24 cellular contexts compared by ENCODE assay signal in the genomic region with DNA sequence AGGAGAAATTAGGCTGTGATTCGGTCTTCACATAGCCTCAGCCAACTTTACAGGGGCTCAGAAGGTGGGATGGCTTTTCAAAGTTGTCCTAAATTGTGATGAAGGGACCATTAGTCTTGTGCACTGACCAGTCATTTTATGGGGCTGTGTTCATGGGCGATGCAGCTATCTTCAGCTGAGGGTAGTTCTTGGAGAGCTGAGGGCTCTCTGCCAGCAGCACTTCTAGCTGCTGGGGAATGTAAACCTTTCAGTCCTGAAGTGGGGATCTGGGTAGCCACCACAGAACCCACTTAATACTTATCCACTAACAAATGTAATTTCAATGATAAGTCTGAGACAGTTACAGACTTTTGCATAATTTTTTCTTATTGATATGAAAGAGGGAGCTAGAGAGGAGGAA.
"Had no signal": no experiment of that assay in that cellular context is flagged by ENCODE, and none has a peak within 500 bp of the region (broad histone marks: within the 10 kb centered on the region; RNA-seq: fewer than 3 reads in every experiment).

No MANE protein-coding gene starts in this region.

- H3K4me3 Mint-ChIP-seq: activated CD4-positive, alpha-beta memory T cell treated with anti-CD3 and anti-CD28 coated beads, Interleukin-2, amount 10 ng/mL, durations not matched to agents 7 days and 5 days; activated CD4-positive, alpha-beta T cell treated with anti-CD3 and anti-CD28 coated beads, Interleukin-2, amount 10 ng/mL, durations not matched to agents 24 days and 14 days; activated T-cell treated with anti-CD3 and anti-CD28 coated beads, Interleukin-2, amount 50 U/mL, for 4 hours; activated T-helper 17 cell treated with anti-CD3 and anti-CD28 coated beads, Interleukin-2, amount 50 U/mL, for 72 hours; brain; effector memory CD8-positive, alpha-beta T cell; nephron progenitor cell; stimulated activated naive B cell treated with anti-CD40 and anti-IgM and Interleukin-4, amounts not matched to agents 10 μg/mL and 1 μg/mL and 100 μg/mL, for 72 hours; type B pancreatic cell had no signal

- H3K27me3 Mint-ChIP-seq: activated CD4-positive, alpha-beta memory T cell treated with anti-CD3 and anti-CD28 coated beads, Interleukin-2, amount 10 ng/mL, durations not matched to agents 7 days and 5 days; activated CD4-positive, alpha-beta T cell treated with anti-CD3 and anti-CD28 coated beads, Interleukin-2, amount 10 ng/mL, durations not matched to agents 24 days and 14 days; activated T-helper 17 cell treated with anti-CD3 and anti-CD28 coated beads, Interleukin-2, amount 50 U/mL, for 72 hours; effector memory CD8-positive, alpha-beta T cell; stimulated activated naive B cell treated with anti-CD40 and anti-IgM and Interleukin-4, amounts not matched to agents 10 μg/mL and 1 μg/mL and 100 μg/mL, for 72 hours; type B pancreatic cell had no signal

- H3K4me1 Mint-ChIP-seq: activated T-helper 17 cell treated with anti-CD3 and anti-CD28 coated beads, Interleukin-2, amount 50 U/mL, for 72 hours; nephron progenitor cell; stimulated activated naive B cell treated with anti-CD40 and anti-IgM and Interleukin-4, amounts not matched to agents 10 μg/mL and 1 μg/mL and 100 μg/mL, for 72 hours had no signal

- ATAC-seq: activated naive CD4-positive, alpha-beta T cell treated with anti-CD3 and anti-CD28 coated beads, Interleukin-2, amount 50 U/mL, for 72 hours; activated T-cell treated with anti-CD3 and anti-CD28 coated beads, Interleukin-2, amount 50 U/mL, for 4 hours; activated T-helper 17 cell treated with anti-CD3 and anti-CD28 coated beads, Interleukin-2, amount 50 U/mL, for 72 hours; effector memory CD8-positive, alpha-beta T cell; SK-N-SH treated with all-trans-retinoic acid at 6 μM for 48 hours; stimulated activated naive B cell treated with anti-CD40 and anti-IgM and Interleukin-4, amounts not matched to agents 10 μg/mL and 1 μg/mL and 100 μg/mL, for 72 hours had no signal

- H3K36me3 ChIP-seq: cardiac muscle cell, heart right ventricle, left ventricle myocardium inferior, pancreas, right atrium auricular region, vagina had no signal

- H3K27me3 ChIP-seq: cardiac muscle cell, heart right ventricle, pancreas, right atrium auricular region, vagina had no signal

- H3K9me3 ChIP-seq: pancreas, vagina had no signal

- H3K36me3 Mint-ChIP-seq: brain; stimulated activated naive B cell treated with anti-CD40 and anti-IgM and Interleukin-4, amounts not matched to agents 10 μg/mL and 1 μg/mL and 100 μg/mL, for 72 hours had no signal

- H3K27ac Mint-ChIP-seq: activated CD4-positive, alpha-beta memory T cell treated with anti-CD3 and anti-CD28 coated beads, Interleukin-2, amount 10 ng/mL, durations not matched to agents 7 days and 5 days; activated CD4-positive, alpha-beta T cell treated with anti-CD3 and anti-CD28 coated beads, Interleukin-2, amount 10 ng/mL, durations not matched to agents 24 days and 14 days; activated naive CD4-positive, alpha-beta T cell treated with anti-CD3 and anti-CD28 coated beads, Interleukin-2, amount 50 U/mL, for 72 hours; activated T-helper 17 cell treated with anti-CD3 and anti-CD28 coated beads, Interleukin-2, amount 50 U/mL, for 72 hours; brain; effector memory CD8-positive, alpha-beta T cell; nephron progenitor cell; stimulated activated naive B cell treated with anti-CD40 and anti-IgM and Interleukin-4, amounts not matched to agents 10 μg/mL and 1 μg/mL and 100 μg/mL, for 72 hours; type B pancreatic cell had no signal

- H3K4me3 ChIP-seq: cardiac muscle cell, heart right ventricle, left ventricle myocardium inferior, pancreas, right atrium auricular region, vagina had no signal

- DNase-seq: activated CD4-positive, alpha-beta memory T cell treated with anti-CD3 and anti-CD28 coated beads, Interleukin-2, amount 10 ng/mL, durations not matched to agents 7 days and 5 days; activated CD4-positive, alpha-beta T cell treated with anti-CD3 and anti-CD28 coated beads, Interleukin-2, amount 10 ng/mL, durations not matched to agents 24 days and 14 days; activated CD4-positive, CD25-positive, alpha-beta regulatory T cell treated with anti-CD3 and anti-CD28 coated beads, Interleukin-2, amount 50 U/mL, for 72 hours; activated T-cell treated with anti-CD3 and anti-CD28 coated beads, Interleukin-2, amount 50 U/mL, for 4 hours; cortex of kidney; effector memory CD8-positive, alpha-beta T cell; foreskin fibroblast; heart right ventricle; kidney glomerular epithelial cell; left ventricle myocardium inferior; nephron progenitor cell; pancreas; stimulated activated CD4-positive, alpha-beta T cell treated with anti-CD3 and anti-CD28 coated beads, Interleukin-15, amount 100 ng/mL, for 24 hours; stimulated activated CD4-positive, alpha-beta T cell treated with anti-CD3 and anti-CD28 coated beads, Interleukin-2, amount 100 ng/mL, for 24 hours; stimulated activated naive B cell treated with anti-CD40 and anti-IgM and Interleukin-4, amounts not matched to agents 10 μg/mL and 1 μg/mL and 100 μg/mL, for 72 hours; T-helper 2 cell had no signal

- H3K4me1 ChIP-seq: right atrium auricular region, vagina had no signal

- H3K27ac ChIP-seq: cardiac muscle cell, left ventricle myocardium inferior, vagina had no signal
